ENCODE assay signal across 17 cellular contexts in the genomic region with DNA sequence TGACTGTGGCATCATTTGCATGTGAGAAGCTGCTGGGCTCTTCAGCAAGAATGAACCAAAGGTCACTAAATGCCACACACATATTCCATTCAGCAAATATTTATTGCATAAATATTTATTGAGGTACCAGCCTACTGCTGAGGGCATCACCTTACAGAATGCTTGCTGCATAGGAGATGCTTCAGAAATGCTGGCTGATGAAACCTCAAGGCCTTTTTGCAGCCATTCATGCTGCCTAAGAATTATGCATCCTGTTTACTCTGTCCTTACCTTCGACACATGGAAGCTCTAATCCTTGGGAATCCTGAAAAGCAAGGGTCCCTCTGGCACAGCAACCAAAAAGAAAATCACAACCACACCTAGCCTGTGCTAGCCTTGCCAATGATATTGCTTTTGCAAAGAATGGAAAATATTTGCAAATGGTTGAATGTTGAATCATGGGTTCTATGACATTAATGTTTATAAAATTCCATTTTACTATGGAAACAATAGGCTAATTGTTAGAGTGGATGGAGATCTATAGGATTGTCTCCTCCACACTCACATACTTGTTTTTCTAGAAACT.
DNase-seq lines count a peak whose midpoint lies in the region; ATAC-seq and TF ChIP-seq lines count a peak whose summit lies in the region.
"Had no signal": no experiment of that assay in that cellular context is flagged by ENCODE, and none has a peak within 500 bp of the region (broad histone marks: within the 10 kb centered on the region; RNA-seq: fewer than 3 reads in every experiment).

No MANE protein-coding gene starts in this region.

- ATAC-seq in SK-N-SH treated with all-trans-retinoic acid at 6 μM for 48 hours (no peak), IMR-90 (ENCODE audit: low read depth) (no peak; the same call in 1 of the 2 replicates), RWPE2 (ENCODE audit: low read depth) (peak; percentile 35; the same call in 2 of the 3 replicates), HG03521 (IDR thresholded peaks at IDR 0.05; ENCODE audit: unreplicated experiment) (no peak)
- ATAC-seq: A549 had no signal

- TF ChIP-seq CTCF in SK-N-SH (IDR thresholded peaks at IDR 0.05) (no peak), IMR-90 (conservative IDR thresholded peaks at IDR 0.05; ENCODE audit: low read depth, low read length) (no peak), RWPE2 (IDR thresholded peaks at IDR 0.05; ENCODE audit: poor library complexity, severe bottlenecking) (no peak)

- H3K27ac ChIP-seq in SK-N-SH (ENCODE audit: low read depth in 2 of 2, low read length in 1 of 2) (no peak overlapping the region), IMR-90 (ENCODE audit: insufficient read depth, low read length) (no peak overlapping the region), RWPE2 (ENCODE audit: poor library complexity, severe bottlenecking) (no peak overlapping the region)
- H3K27ac ChIP-seq: 22Rv1, A549, BLaER1 had no signal

- H2AK5ac ChIP-seq in IMR-90 (ENCODE audit: low read depth, low read length), result peak overlapping the region; percentile 75; the same call in 1 of the 2 replicates

- no peaks in the 10 kb centered on the region for H3K79me2 ChIP-seq in SK-N-SH (ENCODE audit: insufficient read depth)

- H3K4me2 ChIP-seq in SK-N-SH (no peak overlapping the region), IMR-90 (ENCODE audit: low read depth, low read length) (no peak overlapping the region)
- H3K4me2 ChIP-seq: A549, BLaER1 had no signal

- H2BK15ac ChIP-seq in IMR-90 (ENCODE audit: low read depth, low read length), result 0 out of 3 replicates have a peak overlapping the region, but pooled peaks have one; percentile 15

- H3K14ac ChIP-seq in IMR-90 (replicated peaks; ENCODE audit: low read depth, low read length), result peak overlapping the region; percentile 60; the same call in 1 of the 2 replicates

- intact Hi-C loops in IMR-90 (cut with micrococcal nuclease), result no loop called here

- H2BK120ac ChIP-seq in IMR-90 (ENCODE audit: low read depth, low read length), result peak overlapping the region; percentile 71

- H3K4me3 ChIP-seq in SK-N-SH (ENCODE audit: low read depth in 2 of 2, low read length in 1 of 2), result no peak overlapping the region
- H3K4me3 ChIP-seq in IMR-90 (ENCODE audit: insufficient read depth, low read depth, low read length), result no peak overlapping the region
- no peak overlapping the region for H3K4me3 ChIP-seq in RWPE2 (ENCODE audit: severe bottlenecking)
- H3K4me3 ChIP-seq: A549, BLaER1 had no signal

- no peak overlapping the region for H2BK5ac ChIP-seq in IMR-90 (ENCODE audit: low read depth, low read length, poor library complexity, severe bottlenecking)

- TF ChIP-seq EP300 in SK-N-SH (IDR thresholded peaks at IDR 0.05; ENCODE audit: borderline replicate concordance in 1 of 2, low read depth in 1 of 2, low read length in 1 of 2), result no peak

- CTCF ChIA-PET in SK-N-SH (lab: Yijun Ruan, JAX) (interaction anchor here (0.7 to 4.5 kb wide), 10 partner anchors 13 to 613 kb away, joined by 3 to 71 read pairs (median 6); partner anchors contain the start of gene PPP1R3C), IMR-90 (lab: Yijun Ruan, JAX) (interaction anchor here (0.9 to 2.7 kb wide), 4 partner anchors 20 to 335 kb away, joined by 3 to 19 read pairs (median 10); no protein-coding TSS in a partner anchor)

- DNase-seq in SK-N-SH (no peak), COLO668 (lab: John Stamatoyannopoulos, UW; ENCODE audit: unreplicated experiment) (peak; percentile 41), IMR-90 (no peak), RWPE2 (ENCODE audit: low spot score) (no peak), NCI-H2227 treated with DMSO at 0.1 percent for 48 hours (lab: John Stamatoyannopoulos, UW) (no peak)
- no peak for DNase-seq in stimulated activated CD4-positive, alpha-beta T cell treated with anti-CD3 and anti-CD28 coated beads, Interleukin-1b, Interleukin-23, amount 100 ng/mL, for 48 hours
- DNase-seq: CD4-positive, alpha-beta memory T cell; COR-L47; DMS 273 treated with DMSO at 0.1 percent for 48 hours; DMS79; GF-D8; H9 had no signal

- no peak overlapping the region for H3K23ac ChIP-seq in IMR-90 (ENCODE audit: low read depth, low read length)

- H4K20me1 ChIP-seq in SK-N-SH (ENCODE audit: insufficient read depth) (no peaks in the 10 kb centered on the region), IMR-90 (ENCODE audit: insufficient read depth, low read length) (no peaks in the 10 kb centered on the region)
- H4K20me1 ChIP-seq: BLaER1 had no signal

- H3K4ac ChIP-seq in IMR-90 (ENCODE audit: low read depth, low read length), result peak overlapping the region; percentile 43

- BruUV-seq in IMR-90 (replicated peaks; lab: Mats Ljungman, UMichigan), result no TSS peak

- TF ChIP-seq RAD21 in SK-N-SH (IDR thresholded peaks at IDR 0.05; ENCODE audit: low read length) (no peak), IMR-90 (IDR thresholded peaks at IDR 0.05; ENCODE audit: low read length) (no peak)

- H3F3A ChIP-seq in SK-N-SH (replicated peaks; ENCODE audit: insufficient read depth), result peaks cover 7% of the 10 kb centered on the region

- WGBS in SK-N-SH (ENCODE audit: low lambda C conversion rate), result 80% methylated on average over 1 of the region's 1 CpG
- WGBS in IMR-90 (ENCODE audit: extremely low coverage in 2 of 2, insufficient read length in 1 of 2), 2 experiments, result no CpG with 5 or more reads among the region's 1 CpG

- dilution Hi-C loops in IMR-90 (cut with HindIII; ENCODE audit: low sequenced_read_pairs, unreplicated experiment), result no loop called here

- H2AFZ ChIP-seq in SK-N-SH (ENCODE audit: low read depth) (no peak overlapping the region), IMR-90 (replicated peaks; ENCODE audit: low read length, poor library complexity) (peak overlapping the region; percentile 39)

- in situ Hi-C loops in IMR-90 (cut with MboI; ENCODE audit: low sequenced_read_pairs), result no loop called here

- no peak overlapping the region for H3K18ac ChIP-seq in IMR-90 (ENCODE audit: low read depth, low read length)

- H3K27me3 ChIP-seq in SK-N-SH (ENCODE audit: insufficient read depth) (no peaks in the 10 kb centered on the region), IMR-90 (ENCODE audit: control insufficient read depth, insufficient read depth, low read length) (no peaks in the 10 kb centered on the region), RWPE2 (ENCODE audit: insufficient read depth, poor library complexity, severe bottlenecking) (no peaks in the 10 kb centered on the region)
- H3K27me3 ChIP-seq: BLaER1 had no signal

- H3K36me3 ChIP-seq in SK-N-SH (replicated peaks in 1 of 2; ENCODE audit: control insufficient read depth in 1 of 2, insufficient read depth in 2 of 2, low read length in 1 of 2), result no peaks in the 10 kb centered on the region
- H3K36me3 ChIP-seq in IMR-90 (ENCODE audit: control insufficient read depth, insufficient read depth, low read length), result no peaks in the 10 kb centered on the region
- H3K36me3 ChIP-seq in RWPE2 (ENCODE audit: low read depth), result no peaks in the 10 kb centered on the region
- H3K36me3 ChIP-seq: BLaER1 had no signal

- no peaks in the 10 kb centered on the region; the same call in 1 of the 2 replicates for H3K9me1 ChIP-seq in IMR-90 (ENCODE audit: insufficient read depth, low read length)

- H4K8ac ChIP-seq in IMR-90 (ENCODE audit: low read depth in 2 of 2, low read length in 2 of 2), result peak overlapping the region in 1 of 2 experiments; percentile 13; a peak in 1 of 4 replicates

- no peaks in the 10 kb centered on the region for H3K79me1 ChIP-seq in IMR-90 (ENCODE audit: low read depth in 1 of 2, low read length in 2 of 2)

- no peak overlapping the region for H3K56ac ChIP-seq in IMR-90 (ENCODE audit: extremely low read depth, insufficient read depth, low read length)

- H2BK20ac ChIP-seq in IMR-90 (ENCODE audit: low read depth, low read length), result peak overlapping the region; percentile 44

- H2AK9ac ChIP-seq in IMR-90 (replicated peaks; ENCODE audit: low read depth, low read length, poor library complexity), result no peak overlapping the region

- H3K9ac ChIP-seq in SK-N-SH (no peak overlapping the region), IMR-90 (ENCODE audit: low read depth, low read length) (no peak overlapping the region)
- H3K9ac ChIP-seq: BLaER1 had no signal

- peaks cover 6 to 9% of the 10 kb centered on the region in 2 experiments; a peak in 3 of 4 replicates for H3K4me1 ChIP-seq in SK-N-SH (ENCODE audit: control insufficient read depth in 1 of 2, insufficient read depth in 2 of 2, low read depth in 1 of 2, low read length in 1 of 2)
- H3K4me1 ChIP-seq in IMR-90 (ENCODE audit: control insufficient read depth, insufficient read depth, low read length), result peaks cover 7% of the 10 kb centered on the region
- H3K4me1 ChIP-seq in RWPE2 (ENCODE audit: insufficient read depth, poor library complexity, severe bottlenecking), result peaks cover 5% of the 10 kb centered on the region

- H4K91ac ChIP-seq in IMR-90 (ENCODE audit: insufficient read depth, low read depth, low read length), result 0 out of 2 replicates have a peak overlapping the region, but pooled peaks have one; percentile 32

- no peak overlapping the region for H4K5ac ChIP-seq in IMR-90 (ENCODE audit: low read depth, low read length)

- TF ChIP-seq POLR2A in IMR-90 (IDR thresholded peaks at IDR 0.05; ENCODE audit: low read depth, low read length), result no peak

- POLR2A ChIA-PET in SK-N-SH (lab: Yijun Ruan, JAX), result no interaction called here
- POLR2A ChIA-PET in IMR-90 (lab: Charles Lee; ENCODE audit: unreplicated experiment), result interaction anchor here (0.6 kb wide), 1 partner anchor 63 kb away, joined by 4 read pairs; no protein-coding TSS in a partner anchor

- H3K9me2 ChIP-seq in SK-N-SH, result no peaks in the 10 kb centered on the region

- no peaks in the 10 kb centered on the region for H3K9me3 ChIP-seq in SK-N-SH
- no peaks in the 10 kb centered on the region for H3K9me3 ChIP-seq in IMR-90 (ENCODE audit: control insufficient read depth, insufficient read depth, low read length)
- H3K9me3 ChIP-seq in RWPE2 (ENCODE audit: severe bottlenecking), result no peaks in the 10 kb centered on the region
- H3K9me3 ChIP-seq: A549, BLaER1 had no signal

TF ChIP-seq in SK-N-SH, 30 proteins besides CTCF, POLR2A, EP300 and RAD21:
- TF ChIP-seq RCOR1 (IDR thresholded peaks at IDR 0.05; ENCODE audit: low read length) (no peak), NFIC (IDR thresholded peaks at IDR 0.05; ENCODE audit: borderline replicate concordance) (0 out of 2 replicates have a peak, but pooled peaks have one; percentile 6)

TF ChIP-seq in SK-N-SH treated with all-trans-retinoic acid at 6 μM for 48 hours, 23 proteins besides CTCF, POLR2A, EP300 and RAD21:
- TF ChIP-seq ZC3H10 (CRISPR knock-in tag; IDR thresholded peaks at IDR 0.05) (no peak), TOX (CRISPR knock-in tag; IDR thresholded peaks at IDR 0.05; ENCODE audit: borderline replicate concordance) (no peak), CSDC2 (CRISPR knock-in tag; IDR thresholded peaks at IDR 0.05) (no peak), ESRRG (CRISPR knock-in tag; IDR thresholded peaks at IDR 0.05) (no peak), ISL1 (CRISPR knock-in tag; IDR thresholded peaks at IDR 0.05) (no peak)

TF ChIP-seq in IMR-90, 13 proteins besides CTCF, POLR2A, EP300 and RAD21 (continues in another document):
- TF ChIP-seq NFE2L2 (IDR thresholded peaks at IDR 0.05; ENCODE audit: low read depth, low read length) (no peak), SMC3 (IDR thresholded peaks at IDR 0.05; ENCODE audit: low read depth, low read length) (no peak), CEBPB (IDR thresholded peaks at IDR 0.05; ENCODE audit: low read depth, low read length) (no peak), MXI1 (IDR thresholded peaks at IDR 0.05; ENCODE audit: borderline replicate concordance, low read depth, low read length) (no peak), CHD1 (IDR thresholded peaks at IDR 0.05; ENCODE audit: low read depth, low read length) (no peak)
